22 cellular contexts compared by ENCODE assay signal in the genomic region with DNA sequence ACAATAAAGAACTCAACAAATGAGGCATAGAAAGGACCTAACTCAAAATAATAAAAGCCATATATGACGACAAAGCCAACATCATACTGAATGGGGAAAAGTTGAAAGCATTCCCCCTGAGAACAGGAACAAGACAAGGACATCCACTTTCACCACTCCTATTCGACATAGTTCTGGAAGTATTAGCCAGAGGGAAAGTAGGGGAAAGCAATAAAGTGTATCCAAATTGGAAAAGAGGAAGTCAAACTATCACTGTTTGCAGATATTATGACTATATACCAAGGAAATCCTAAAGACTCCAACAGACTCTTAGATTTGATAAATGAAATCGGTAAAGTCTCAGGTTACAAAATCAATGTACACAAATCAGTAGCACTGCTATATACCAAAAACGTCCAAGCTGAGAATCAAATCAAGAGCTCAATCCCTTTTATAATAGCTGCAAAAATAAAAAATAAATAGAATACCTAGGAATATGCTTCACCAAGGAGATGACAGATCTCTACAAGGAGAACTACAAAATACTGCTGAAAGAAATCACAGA.
"Had no signal": no experiment of that assay in that cellular context is flagged by ENCODE, and none has a peak within 500 bp of the region (broad histone marks: within the 10 kb centered on the region; RNA-seq: fewer than 3 reads in every experiment).

No MANE protein-coding gene starts in this region.

- H3K9me3 Mint-ChIP-seq: activated CD4-positive, alpha-beta memory T cell treated with anti-CD3 and anti-CD28 coated beads for 36 hours; central memory CD8-positive, alpha-beta T cell; mesothelial cell of epicardium; natural killer cell treated with Interleukin-12 subunit alpha and Interleukin-12 subunit beta and Interleukin-15 and Interleukin-18, amount 100 ng/mL, for 72 hours; stimulated activated effector memory CD8-positive, alpha-beta T cell treated with anti-CD3 and anti-CD28 coated beads, Interleukin-12 subunit alpha, Interleukin-12 subunit beta, amount 100 ng/mL, for 72 hours had no signal

- H3K4me3 Mint-ChIP-seq: activated CD4-positive, alpha-beta memory T cell treated with anti-CD3 and anti-CD28 coated beads for 36 hours; activated CD8-positive, alpha-beta memory T cell treated with anti-CD3 and anti-CD28 coated beads, Interleukin-2, amount 10 ng/mL, durations not matched to agents 7 days and 5 days; mesothelial cell of epicardium; natural killer cell treated with Interleukin-12 subunit alpha and Interleukin-12 subunit beta and Interleukin-15 and Interleukin-18, amount 100 ng/mL, for 72 hours; stimulated activated effector memory CD8-positive, alpha-beta T cell treated with anti-CD3 and anti-CD28 coated beads, Interleukin-12 subunit alpha, Interleukin-12 subunit beta, amount 100 ng/mL, for 72 hours had no signal

- ATAC-seq: activated CD8-positive, alpha-beta memory T cell treated with anti-CD3 and anti-CD28 coated beads, Interleukin-2, amount 10 ng/mL, durations not matched to agents 7 days and 5 days; esophagus mucosa; gastrocnemius medialis; heart left ventricle; left lobe of liver; natural killer cell treated with Interleukin-12 subunit alpha and Interleukin-12 subunit beta and Interleukin-15 and Interleukin-18, amount 100 ng/mL, for 72 hours; sciatic nerve; stimulated activated effector memory CD8-positive, alpha-beta T cell treated with anti-CD3 and anti-CD28 coated beads, Interleukin-12 subunit alpha, Interleukin-12 subunit beta, amount 100 ng/mL, for 72 hours had no signal

- FAIRE-seq: kidney had no signal

- H3K4me2 ChIP-seq: smooth muscle cell had no signal

- H3K36me3 ChIP-seq: colonic mucosa had no signal

- H3K27me3 Mint-ChIP-seq: activated CD4-positive, alpha-beta memory T cell treated with anti-CD3 and anti-CD28 coated beads for 36 hours; activated CD8-positive, alpha-beta memory T cell treated with anti-CD3 and anti-CD28 coated beads, Interleukin-2, amount 10 ng/mL, durations not matched to agents 7 days and 5 days; central memory CD8-positive, alpha-beta T cell; natural killer cell treated with Interleukin-12 subunit alpha and Interleukin-12 subunit beta and Interleukin-15 and Interleukin-18, amount 100 ng/mL, for 72 hours had no signal

- H3K27ac ChIP-seq: colonic mucosa, gastrocnemius medialis, heart left ventricle, stomach, VCaP had no signal

- H3K9me3 ChIP-seq: colonic mucosa, gastrocnemius medialis, heart left ventricle, stomach had no signal

- H3K4me3 ChIP-seq: colonic mucosa, gastrocnemius medialis, heart left ventricle, lung, smooth muscle cell, stomach had no signal

- DNase-seq: activated CD4-positive, alpha-beta memory T cell treated with anti-CD3 and anti-CD28 coated beads for 36 hours; activated CD8-positive, alpha-beta memory T cell treated with anti-CD3 and anti-CD28 coated beads, Interleukin-2, amount 10 ng/mL, durations not matched to agents 7 days and 5 days; activated naive CD4-positive, alpha-beta T cell; aorta; colonic mucosa; gastrocnemius medialis; heart left ventricle; kidney; nucleus accumbens; stimulated activated CD4-positive, alpha-beta T cell treated with anti-CD3 and anti-CD28 coated beads, Interleukin-4, amount 100 ng/mL, for 24 hours; stomach; trophoblast cell had no signal

- H3K27me3 ChIP-seq: colonic mucosa, gastrocnemius medialis, heart left ventricle, stomach had no signal

- H3K27ac Mint-ChIP-seq: activated CD4-positive, alpha-beta memory T cell treated with anti-CD3 and anti-CD28 coated beads for 36 hours; activated CD8-positive, alpha-beta memory T cell treated with anti-CD3 and anti-CD28 coated beads, Interleukin-2, amount 10 ng/mL, durations not matched to agents 7 days and 5 days; mesothelial cell of epicardium; natural killer cell treated with Interleukin-12 subunit alpha and Interleukin-12 subunit beta and Interleukin-15 and Interleukin-18, amount 100 ng/mL, for 72 hours; stimulated activated effector memory CD8-positive, alpha-beta T cell treated with anti-CD3 and anti-CD28 coated beads, Interleukin-12 subunit alpha, Interleukin-12 subunit beta, amount 100 ng/mL, for 72 hours had no signal
